In the genomic region with DNA sequence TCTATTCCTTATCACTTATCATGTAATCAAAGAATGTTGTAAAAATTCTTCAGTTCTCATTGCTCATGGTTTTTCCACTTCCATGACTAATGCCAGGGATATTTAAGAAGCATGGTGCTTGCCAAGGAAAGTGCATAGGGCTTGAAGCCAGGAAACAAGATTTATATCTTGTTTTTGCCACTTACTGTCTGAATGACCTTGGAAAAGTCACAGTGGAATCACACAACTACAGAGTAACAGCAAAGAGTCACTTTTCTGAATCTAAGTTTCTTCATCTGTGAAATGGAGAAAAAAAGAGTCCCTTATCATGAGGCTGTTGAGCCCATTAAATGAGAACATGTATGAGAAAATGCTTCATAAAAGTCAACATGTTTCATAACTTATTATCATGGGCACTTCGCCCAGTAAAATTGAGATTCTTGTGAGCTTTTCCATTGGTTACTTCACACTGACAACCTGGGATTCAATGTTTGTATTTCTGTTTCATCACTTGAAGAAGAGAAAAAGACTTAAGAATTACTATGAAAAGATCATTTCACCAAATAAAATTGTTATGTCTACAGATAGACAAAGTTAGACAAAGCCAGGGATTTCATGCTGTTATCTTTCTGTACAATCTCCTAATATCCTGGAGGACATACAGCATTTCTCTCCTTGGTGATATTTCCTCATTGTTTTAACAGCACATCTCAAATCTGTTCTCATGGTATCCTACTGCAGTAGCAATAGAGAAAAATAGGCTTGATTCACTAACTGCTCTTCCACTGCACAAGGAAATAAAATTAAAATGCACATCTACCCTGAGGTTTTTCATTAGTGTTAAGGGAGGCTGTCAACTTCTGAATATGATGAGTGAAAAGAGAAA, we compare ENCODE assay signal across 11 cellular contexts. TPM values are rescaled to one million over a fixed set of nuclear protein-coding genes. Genes with fewer than 3 reads are reported as not detected.
DNase-seq lines count a peak whose midpoint lies in the region; ATAC-seq and TF ChIP-seq lines count a peak whose summit lies in the region.
"Had no signal": no experiment of that assay in that cellular context is flagged by ENCODE, and none has a peak within 500 bp of the region (broad histone marks: within the 10 kb centered on the region; RNA-seq: fewer than 3 reads in every experiment).

No MANE protein-coding gene starts in this region.

- H3K27ac ChIP-seq in foreskin keratinocyte (peak overlapping the region; percentile 46), trophoblast cell (ENCODE audit: low read depth, low read length) (no peak overlapping the region)
- H3K27ac ChIP-seq: right lobe of liver had no signal

- H3K4me1 Mint-ChIP-seq in effector memory CD8-positive, alpha-beta T cell (ENCODE audit: low read depth in 2 of 2), result no peaks in the 10 kb centered on the region

- DNase-seq in H4 (ENCODE audit: low spot score) (peak; percentile 81), foreskin keratinocyte (peak; percentile 72 to 86), trophoblast cell (peak; percentile 26 to 89), OCI-M1 (lab: John Stamatoyannopoulos, UW) (no peak), DMS 273 treated with DMSO at 0.1 percent for 48 hours (lab: John Stamatoyannopoulos, UW) (no peak)
- no peak for DNase-seq in effector memory CD8-positive, alpha-beta T cell
- DNase-seq: central memory CD4-positive, alpha-beta T cell; NCI-H2081 treated with DMSO at 0.1 percent for 48 hours; right lobe of liver had no signal

- H2BK120ac ChIP-seq in trophoblast cell (ENCODE audit: insufficient read depth, low read length, poor library complexity), result no peak overlapping the region

- no peaks in the 10 kb centered on the region for H3K27me3 ChIP-seq in foreskin keratinocyte
- no peaks in the 10 kb centered on the region for H3K27me3 ChIP-seq in trophoblast cell (ENCODE audit: insufficient read depth, low read length)
- H3K27me3 ChIP-seq: right lobe of liver had no signal

- no peak overlapping the region for H4K91ac ChIP-seq in trophoblast cell (ENCODE audit: low read depth, low read length)

- H3K9ac ChIP-seq in trophoblast cell (ENCODE audit: low read length), result no peak overlapping the region

- H2BK12ac ChIP-seq in trophoblast cell (ENCODE audit: low read length), result no peak overlapping the region

- no peaks in the 10 kb centered on the region for H3K79me2 ChIP-seq in trophoblast cell (ENCODE audit: control insufficient read depth, insufficient read depth, low read length, poor library complexity)

- H3K4me1 ChIP-seq in foreskin keratinocyte, result peaks cover 12% of the 10 kb centered on the region
- H3K4me1 ChIP-seq in trophoblast cell (ENCODE audit: control insufficient read depth in 1 of 2, insufficient read depth in 2 of 2, low read length in 2 of 2), result no peaks in the 10 kb centered on the region
- H3K4me1 ChIP-seq: right lobe of liver had no signal

- no peaks in the 10 kb centered on the region for H3K36me3 ChIP-seq in trophoblast cell (ENCODE audit: control insufficient read depth in 1 of 2, insufficient read depth in 2 of 2, low read length in 2 of 2)
- H3K36me3 ChIP-seq: right lobe of liver had no signal

- no peak overlapping the region for H2AFZ ChIP-seq in trophoblast cell (ENCODE audit: insufficient read depth, low read length, poor library complexity)

- no peak overlapping the region for H3K23ac ChIP-seq in trophoblast cell (ENCODE audit: low read length)

- TF ChIP-seq CTCF in foreskin keratinocyte (conservative IDR thresholded peaks at IDR 0.05), result no peak

- H3K9me3 Mint-ChIP-seq in effector memory CD8-positive, alpha-beta T cell, result peaks cover 0 to 9% of the 10 kb centered on the region in 2 donors

- WGBS in trophoblast cell (ENCODE audit: extremely low coverage, insufficient coverage, insufficient read length), result no CpG with 5 or more reads among the region's 1 CpG

- H3K36me3 Mint-ChIP-seq in effector memory CD8-positive, alpha-beta T cell (ENCODE audit: insufficient read depth), result no peaks in the 10 kb centered on the region

- no peak overlapping the region for H4K12ac ChIP-seq in trophoblast cell (ENCODE audit: low read depth, low read length)

- no peak overlapping the region for H3K4me2 ChIP-seq in trophoblast cell (ENCODE audit: low read length)

- H3K27ac Mint-ChIP-seq in effector memory CD8-positive, alpha-beta T cell, result no peak overlapping the region

- no peak overlapping the region for H3K18ac ChIP-seq in trophoblast cell (ENCODE audit: low read length)

- H3K4ac ChIP-seq in trophoblast cell (ENCODE audit: low read depth, low read length), result no peak overlapping the region

- no peak overlapping the region for H3K4me3 ChIP-seq in trophoblast cell (ENCODE audit: low read depth, low read length)
- H3K4me3 ChIP-seq: right lobe of liver had no signal

- no peak overlapping the region for H2AK5ac ChIP-seq in trophoblast cell (ENCODE audit: low read length)

- no peak overlapping the region for H2BK5ac ChIP-seq in trophoblast cell (ENCODE audit: low read depth, low read length, poor library complexity)

- H4K8ac ChIP-seq in trophoblast cell (ENCODE audit: low read depth, low read length), result no peak overlapping the region

- H3K4me3 Mint-ChIP-seq in effector memory CD8-positive, alpha-beta T cell, result no peak overlapping the region

- ATAC-seq in SK-N-SH treated with all-trans-retinoic acid at 6 μM for 48 hours, result peak; percentile 61
- peak; percentile 83 for ATAC-seq in foreskin keratinocyte
- ATAC-seq in effector memory CD8-positive, alpha-beta T cell (replicated peaks), result no peak
- no peak for ATAC-seq in GM18502 (IDR thresholded peaks at IDR 0.05; ENCODE audit: poor library complexity, unreplicated experiment)
- ATAC-seq: right lobe of liver had no signal

- H3K27me3 Mint-ChIP-seq in effector memory CD8-positive, alpha-beta T cell, result no peaks in the 10 kb centered on the region

- no peaks in the 10 kb centered on the region for H3K9me3 ChIP-seq in trophoblast cell (ENCODE audit: insufficient read depth, low read depth, low read length)
- H3K9me3 ChIP-seq: right lobe of liver had no signal

- H3K79me1 ChIP-seq in trophoblast cell (ENCODE audit: low read length), result no peaks in the 10 kb centered on the region

- H3K14ac ChIP-seq in trophoblast cell (ENCODE audit: low read length), result no peak overlapping the region

TF ChIP-seq in SK-N-SH treated with all-trans-retinoic acid at 6 μM for 48 hours, 23 proteins besides CTCF, POLR2A, EP300 and RAD21:
- TF ChIP-seq, protein P1, sequence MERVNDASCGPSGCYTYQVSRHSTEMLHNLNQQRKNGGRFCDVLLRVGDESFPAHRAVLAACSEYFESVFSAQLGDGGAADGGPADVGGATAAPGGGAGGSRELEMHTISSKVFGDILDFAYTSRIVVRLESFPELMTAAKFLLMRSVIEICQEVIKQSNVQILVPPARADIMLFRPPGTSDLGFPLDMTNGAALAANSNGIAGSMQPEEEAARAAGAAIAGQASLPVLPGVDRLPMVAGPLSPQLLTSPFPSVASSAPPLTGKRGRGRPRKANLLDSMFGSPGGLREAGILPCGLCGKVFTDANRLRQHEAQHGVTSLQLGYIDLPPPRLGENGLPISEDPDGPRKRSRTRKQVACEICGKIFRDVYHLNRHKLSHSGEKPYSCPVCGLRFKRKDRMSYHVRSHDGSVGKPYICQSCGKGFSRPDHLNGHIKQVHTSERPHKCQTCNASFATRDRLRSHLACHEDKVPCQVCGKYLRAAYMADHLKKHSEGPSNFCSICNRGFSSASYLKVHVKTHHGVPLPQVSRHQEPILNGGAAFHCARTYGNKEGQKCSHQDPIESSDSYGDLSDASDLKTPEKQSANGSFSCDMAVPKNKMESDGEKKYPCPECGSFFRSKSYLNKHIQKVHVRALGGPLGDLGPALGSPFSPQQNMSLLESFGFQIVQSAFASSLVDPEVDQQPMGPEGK (CRISPR knock-in tag; IDR thresholded peaks at IDR 0.05; ENCODE audit: borderline replicate concordance), result 0 out of 2 replicates have a peak, but pooled peaks have one; percentile 35
- TF ChIP-seq ISL1 (CRISPR knock-in tag; IDR thresholded peaks at IDR 0.05), result peak; percentile 92
- TF ChIP-seq ZFP3 (CRISPR knock-in tag; IDR thresholded peaks at IDR 0.05), result no peak

RNA-seq across cellular contexts. Expression of a gene that starts 7.6 kb away (rescaled TPM):
- 0.37 and 1.2 TPM in 2 replicates for total RNA-seq in H4 (2014; rRNA removed; shearing (Covaris generic))
- not detected in 2 replicates for total RNA-seq in foreskin keratinocyte
- not detected in 2 replicates for polyA plus RNA-seq in foreskin keratinocyte
- polyA plus RNA-seq in trophoblast cell (2013), result 0.16 and 0.18 TPM in 2 replicates

Comparison
In these comparisons a context has a peak if more than half of its experiments do, and no peak if none do; other contexts are left out.
1. DNase-seq: peak in H4 (single experiment), foreskin keratinocyte (2 of 2) and trophoblast cell (2 of 2); none in effector memory CD8-positive, alpha-beta T cell (0 of 3), OCI-M1 (single experiment) and DMS 273 treated with DMSO at 0.1 percent for 48 hours (single experiment).
2. ATAC-seq: peak in SK-N-SH treated with all-trans-retinoic acid at 6 μM for 48 hours (single experiment) and foreskin keratinocyte (single experiment); none in effector memory CD8-positive, alpha-beta T cell (single experiment) and GM18502 (single experiment).